ENCODE assay signal across 19 cellular contexts in the genomic region with DNA sequence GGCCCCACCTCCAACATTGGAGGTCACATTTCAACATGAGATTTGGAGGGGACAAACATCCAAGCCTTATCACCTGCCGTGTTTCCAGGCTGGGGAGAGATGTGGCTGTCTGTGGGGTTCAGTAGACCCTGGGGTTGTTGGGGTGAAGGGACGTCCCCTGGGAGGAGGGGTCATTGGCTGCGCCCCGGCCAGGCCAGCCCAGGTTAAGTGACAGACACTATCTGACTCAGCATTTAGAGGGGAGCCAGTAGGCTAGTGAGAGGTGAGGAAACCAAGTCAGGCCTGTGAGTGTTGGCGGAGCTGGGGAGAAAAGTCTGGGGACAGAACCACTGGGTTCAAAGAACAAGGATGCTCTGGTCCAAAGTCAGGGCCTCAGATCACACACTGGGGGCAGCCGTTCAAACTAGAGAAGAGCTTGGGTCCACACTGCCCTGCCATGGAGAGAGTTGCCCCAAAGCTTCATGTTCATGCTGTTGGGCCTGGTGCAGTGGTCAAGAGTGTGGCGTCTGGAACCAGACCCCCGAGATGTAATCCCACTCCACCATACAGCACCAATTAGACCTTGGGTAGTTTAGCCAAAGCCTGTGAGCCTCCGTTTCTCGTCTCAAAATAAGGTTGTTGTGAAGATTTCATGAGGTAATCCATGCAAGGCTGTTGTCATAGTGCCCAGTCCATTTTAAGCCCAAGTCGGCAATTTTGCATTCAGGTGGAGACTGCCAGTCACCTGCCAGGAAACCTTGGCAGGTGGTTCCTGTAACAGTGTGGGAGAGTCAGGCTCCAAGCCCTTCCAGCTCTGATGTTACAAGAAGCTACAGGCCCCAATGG.
DNase-seq lines count a peak whose midpoint lies in the region; TF ChIP-seq lines count a peak whose summit lies in the region.
"Had no signal": no experiment of that assay in that cellular context is flagged by ENCODE, and none has a peak within 500 bp of the region (broad histone marks: within the 10 kb centered on the region; RNA-seq: fewer than 3 reads in every experiment).

No MANE protein-coding gene starts in this region.

- in situ Hi-C loops in G401 (cut with HindIII; ENCODE audit: low sequenced_read_pairs) = no loop called here

- CTCF ChIA-PET in GM10248 (lab: Yijun Ruan, JAX) = no interaction called here

- no peaks in the 10 kb centered on the region for H3K9me3 Mint-ChIP-seq in osteocyte (ENCODE audit: unreplicated experiment)
- H3K9me3 Mint-ChIP-seq in progenitor cell of endocrine pancreas (ENCODE audit: low read depth) = no peaks in the 10 kb centered on the region
- H3K9me3 Mint-ChIP-seq: GM23338 had no signal

- no peaks in the 10 kb centered on the region for H3K36me3 Mint-ChIP-seq in osteocyte (ENCODE audit: unreplicated experiment)
- no peaks in the 10 kb centered on the region for H3K36me3 Mint-ChIP-seq in progenitor cell of endocrine pancreas (ENCODE audit: insufficient read depth)

- H3K27ac Mint-ChIP-seq in osteocyte (ENCODE audit: unreplicated experiment) (no peak overlapping the region), progenitor cell of endocrine pancreas (no peak overlapping the region)
- H3K27ac Mint-ChIP-seq: B cell, GM23338 had no signal

- POLR2A ChIA-PET in GM10248 (lab: Yijun Ruan, JAX) = no interaction called here

- no peak overlapping the region for H3K4me3 Mint-ChIP-seq in osteocyte (ENCODE audit: unreplicated experiment)
- no peak overlapping the region for H3K4me3 Mint-ChIP-seq in progenitor cell of endocrine pancreas (ENCODE audit: low read depth)
- H3K4me3 Mint-ChIP-seq: B cell, GM23338 had no signal

- peak; percentile 34 for DNase-seq in COLO668 (lab: John Stamatoyannopoulos, UW; ENCODE audit: unreplicated experiment)
- DNase-seq in G401 (ENCODE audit: low spot score) = peak; percentile 87
- peak; percentile 78 for DNase-seq in cerebellum (ENCODE audit: low spot score)
- DNase-seq in osteocyte (ENCODE audit: extremely low spot score, unreplicated experiment) = peak; percentile 77
- DNase-seq in activated effector memory CD4-positive, alpha-beta T cell treated with anti-CD3 and anti-CD28 coated beads, Interleukin-2, amount 50 U/mL, for 16 hours = no peak
- no peak for DNase-seq in GM10248 (ENCODE audit: extremely low spot score)
- no peak for DNase-seq in progenitor cell of endocrine pancreas (ENCODE audit: low spot score, unreplicated experiment)
- DNase-seq: COR-L47, DMS 273 treated with DMSO at 0.1 percent for 48 hours, HCEC 1CT, IMR-90, Karpas-422, MG63, NCI-H1092, NCI-H1436 treated with DMSO at 0.1 percent for 48 hours, NCI-H2107, NCI-H226 had no signal

- no peaks in the 10 kb centered on the region for H3K27me3 Mint-ChIP-seq in osteocyte (ENCODE audit: unreplicated experiment)
- peaks cover 9% of the 10 kb centered on the region for H3K27me3 Mint-ChIP-seq in progenitor cell of endocrine pancreas

- H3K4me1 Mint-ChIP-seq in osteocyte (ENCODE audit: unreplicated experiment) = no peaks in the 10 kb centered on the region
- H3K4me1 Mint-ChIP-seq in progenitor cell of endocrine pancreas (ENCODE audit: low read depth) = no peaks in the 10 kb centered on the region
- H3K4me1 Mint-ChIP-seq: GM23338 had no signal

- no peak for TF ChIP-seq CTCF in osteocyte (IDR thresholded peaks at IDR 0.05)
- TF ChIP-seq CTCF in GM10248 (IDR thresholded peaks at IDR 0.05; ENCODE audit: control extremely low read depth, extremely low read depth, low read depth, missing control alignments) = no peak
- TF ChIP-seq CTCF in progenitor cell of endocrine pancreas (IDR thresholded peaks at IDR 0.05; ENCODE audit: unreplicated experiment) = no peak

Comparison
In these comparisons a context has a peak if more than half of its experiments do, and no peak if none do; other contexts are left out.
1. DNase-seq: peak in COLO668 (single experiment), G401 (single experiment), cerebellum (single experiment) and osteocyte (single experiment); none in activated effector memory CD4-positive, alpha-beta T cell treated with anti-CD3 and anti-CD28 coated beads, Interleukin-2, amount 50 U/mL, for 16 hours (single experiment), GM10248 (single experiment) and progenitor cell of endocrine pancreas (single experiment).